In the genomic region with DNA sequence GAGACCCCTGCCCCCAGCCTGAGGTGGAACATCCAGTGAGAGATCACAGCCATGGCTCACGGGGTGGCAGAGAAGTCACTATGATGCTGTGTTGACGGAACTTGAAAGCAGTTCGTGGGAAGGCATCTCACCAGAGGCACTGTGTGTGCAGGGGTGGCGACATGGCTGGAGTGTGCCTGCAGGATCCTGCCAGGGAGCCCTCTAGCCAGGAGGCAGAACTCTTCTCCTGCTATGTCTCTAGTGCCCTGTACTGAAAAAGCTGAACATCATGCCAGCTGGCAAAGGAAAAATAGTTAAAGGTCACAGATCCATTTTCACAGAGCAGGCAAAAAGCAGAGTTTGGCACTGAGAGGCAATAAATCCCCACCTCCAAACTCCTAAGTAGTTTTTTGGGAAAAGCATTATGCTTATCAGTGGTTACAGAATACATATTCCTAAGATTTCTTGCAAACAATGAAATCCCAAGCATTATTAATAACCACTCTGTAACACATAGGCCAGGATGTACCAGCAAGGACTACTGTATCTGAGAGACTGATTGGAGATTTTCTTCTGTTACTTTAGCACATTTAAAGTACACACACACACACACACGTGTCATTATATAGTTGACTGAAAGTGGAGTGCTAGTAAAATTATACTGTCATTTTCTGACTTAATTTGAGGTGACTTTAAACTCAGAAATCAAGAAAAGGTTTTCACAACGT, we compare ENCODE assay signal across 14 cellular contexts. TPM values are rescaled to one million over a fixed set of nuclear protein-coding genes. Genes with fewer than 3 reads are reported as not detected.
A peak's percentile ranks its signal among the peaks of the same experiment; 100 is the strongest.
DNase-seq lines count a peak whose midpoint lies in the region; ATAC-seq, FAIRE-seq and TF ChIP-seq lines count a peak whose summit lies in the region.
"Had no signal": no experiment of that assay in that cellular context is flagged by ENCODE, and none has a peak within 500 bp of the region (broad histone marks: within the 10 kb centered on the region; RNA-seq: fewer than 3 reads in every experiment).

No MANE protein-coding gene starts in this region.

- H3K27ac ChIP-seq in liver (ENCODE audit: low read depth in 1 of 2, low read length in 2 of 2) (no peak overlapping the region), HepG2 (ENCODE audit: extremely low read length, insufficient read depth, low read length) (no peak overlapping the region), adrenal gland (no peak overlapping the region), mesendoderm (ENCODE audit: low read depth, low read length) (no peak overlapping the region), RWPE1 (no peak overlapping the region)
- H3K27ac ChIP-seq: BLaER1, epithelial cell of prostate had no signal

- H3K36me3 ChIP-seq in liver (ENCODE audit: control insufficient read depth in 4 of 4, insufficient read depth in 3 of 4, low read depth in 1 of 4, low read length in 3 of 4) = no peaks in the 10 kb centered on the region
- no peaks in the 10 kb centered on the region for H3K36me3 ChIP-seq in HepG2 (replicated peaks in 1 of 2; ENCODE audit: control insufficient read depth in 1 of 2, insufficient read depth in 2 of 2, low read length in 2 of 2)
- no peaks in the 10 kb centered on the region for H3K36me3 ChIP-seq in adrenal gland (replicated peaks in 1 of 2)
- no peaks in the 10 kb centered on the region for H3K36me3 ChIP-seq in mesendoderm (ENCODE audit: control insufficient read depth, insufficient read depth, low read length)
- H3K36me3 ChIP-seq: ascending aorta had no signal

- peaks cover 16% of the 10 kb centered on the region for H3K4me1 Mint-ChIP-seq in T-helper 2 cell treated with Interferon-gamma antibody and Interleukin-4, amounts not matched to agents 5 μg/mL and 100 μg/mL, for 36 hours (ENCODE audit: low read depth)

- H4K20me1 ChIP-seq in HepG2 (ENCODE audit: insufficient read depth, low read length) = no peaks in the 10 kb centered on the region

- H3K79me2 ChIP-seq in HepG2 (ENCODE audit: insufficient read depth, low read length) = no peaks in the 10 kb centered on the region
- H3K79me2 ChIP-seq in mesendoderm (ENCODE audit: control insufficient read depth, insufficient read depth, low read length) = peaks cover 3% of the 10 kb centered on the region

- TF ChIP-seq EP300 in HepG2 (IDR thresholded peaks at IDR 0.05; ENCODE audit: low read depth in 2 of 2, low read length in 2 of 2) = no peak
- no peak for TF ChIP-seq EP300 in HepG2 (CRISPR knock-in tag; IDR thresholded peaks at IDR 0.05; ENCODE audit: borderline replicate concordance)

- H2AFZ ChIP-seq in HepG2 (ENCODE audit: low read length) = no peak overlapping the region

- no peak overlapping the region for H3K9ac ChIP-seq in liver (ENCODE audit: low read depth in 1 of 2, low read length in 2 of 2)
- H3K9ac ChIP-seq in HepG2 (ENCODE audit: insufficient read depth, low read depth, low read length) = no peak overlapping the region
- no peak overlapping the region for H3K9ac ChIP-seq in mesendoderm (ENCODE audit: low read length)
- H3K9ac ChIP-seq: BLaER1 had no signal

- H3K79me1 ChIP-seq in mesendoderm (ENCODE audit: low read length) = peaks cover 11% of the 10 kb centered on the region

- H3K4me3 ChIP-seq in liver (ENCODE audit: low read depth in 1 of 3, low read length in 3 of 3) (no peak overlapping the region), HepG2 (replicated peaks in 1 of 3; ENCODE audit: insufficient read depth in 1 of 3, low read depth in 2 of 3, low read length in 3 of 3) (no peak overlapping the region), adrenal gland (no peak overlapping the region), mesendoderm (ENCODE audit: low read length) (no peak overlapping the region)
- H3K4me3 ChIP-seq: ascending aorta, BLaER1 had no signal

- no peaks in the 10 kb centered on the region for H3K27me3 ChIP-seq in liver (ENCODE audit: control insufficient read depth in 4 of 4, insufficient read depth in 4 of 4, low read length in 3 of 4)
- H3K27me3 ChIP-seq in HepG2 (ENCODE audit: control insufficient read depth in 1 of 2, insufficient read depth in 2 of 2, low read length in 2 of 2) = no peaks in the 10 kb centered on the region
- no peaks in the 10 kb centered on the region for H3K27me3 ChIP-seq in adrenal gland
- H3K27me3 ChIP-seq in mesendoderm (ENCODE audit: insufficient read depth, low read length, poor library complexity) = no peaks in the 10 kb centered on the region
- H3K27me3 ChIP-seq: ascending aorta, BLaER1 had no signal

- H2BK5ac ChIP-seq in mesendoderm (ENCODE audit: low read length) = no peak overlapping the region

- FAIRE-seq in HepG2 (lab: Jason Lieb, UNC) (no peak), urothelium cell line (lab: Jason Lieb, UNC) (peak; percentile 73)
- FAIRE-seq: keratinocyte, RCC 7860 had no signal

- no peaks in the 10 kb centered on the region for H3K9me3 Mint-ChIP-seq in T-helper 2 cell treated with Interferon-gamma antibody and Interleukin-4, amounts not matched to agents 5 μg/mL and 100 μg/mL, for 36 hours

- no peak overlapping the region for H3K18ac ChIP-seq in mesendoderm (ENCODE audit: low read length)

- TF ChIP-seq POLR2A in HepG2 (IDR thresholded peaks at IDR 0.05; ENCODE audit: insufficient read depth in 1 of 2, low read depth in 2 of 2, low read length in 2 of 2) (no peak), adrenal gland (IDR thresholded peaks at IDR 0.05) (no peak)

- H3K4me1 ChIP-seq in liver (ENCODE audit: control insufficient read depth in 4 of 4, insufficient read depth in 4 of 4, low read length in 3 of 4) = peaks cover 9 to 28% (median 20%) of the 10 kb centered on the region in 4 donors
- H3K4me1 ChIP-seq in HepG2 (ENCODE audit: insufficient read depth, low read length) = no peaks in the 10 kb centered on the region
- H3K4me1 ChIP-seq in adrenal gland (replicated peaks in 1 of 2) = peaks cover 0 to 15% of the 10 kb centered on the region in 2 donors
- H3K4me1 ChIP-seq in mesendoderm (ENCODE audit: control insufficient read depth, low read depth, low read length) = peaks cover 5% of the 10 kb centered on the region

- no peak overlapping the region for H3K4me3 Mint-ChIP-seq in T-helper 2 cell treated with Interferon-gamma antibody and Interleukin-4, amounts not matched to agents 5 μg/mL and 100 μg/mL, for 36 hours

- 41% methylated on average over 6 of the region's 6 CpGs for WGBS in liver
- WGBS in HepG2 (ENCODE audit: low lambda C conversion rate) = 88% methylated on average over 6 of the region's 6 CpGs
- WGBS in adrenal gland, 4 donors = 53 to 70% (median 62%) methylated on average over 6 of the region's 6 CpGs
- no CpG with 5 or more reads among the region's 6 CpGs for WGBS in mesendoderm (ENCODE audit: extremely low coverage, insufficient coverage, low lambda C conversion rate)

- no peak overlapping the region for H3K56ac ChIP-seq in mesendoderm (ENCODE audit: low read length)

- H3K4ac ChIP-seq in mesendoderm (ENCODE audit: low read depth, low read length) = no peak overlapping the region

- H2BK15ac ChIP-seq in mesendoderm (replicated peaks; ENCODE audit: low read depth) = no peak overlapping the region

- in situ Hi-C loops in HepG2 (cut with HindIII; ENCODE audit: extremely low pct_ligation_motif_present, low pct_unique_long_range_greater_than_20kb) = no loop called here

- CTCF ChIA-PET in HepG2 (lab: Yijun Ruan, JAX; ENCODE audit: low intra/inter-chr PET ratio, low total read pairs) (no interaction called here), RWPE1 (lab: Yijun Ruan, JAX) (interaction anchor here (0.7 kb wide), 1 partner anchor 475 kb away, joined by 3 read pairs; no protein-coding TSS in a partner anchor)

- ATAC-seq in HepG2 = no peak

- H2AK5ac ChIP-seq in mesendoderm (ENCODE audit: low read length) = no peak overlapping the region

- DNase-seq in HepG2 (ENCODE audit: low spot score) (no peak), adrenal gland (peak in 6 of 7 donors; percentile 12 to 59 (median 30)), mesendoderm (peak; percentile 10), urothelium cell line (ENCODE audit: low spot score) (no peak), RWPE1 (ENCODE audit: low spot score) (no peak), epidermal melanocyte (ENCODE audit: insufficient read length, low spot score) (no peak)
- DNase-seq in T-helper 2 cell treated with Interferon-gamma antibody and Interleukin-4, amounts not matched to agents 5 μg/mL and 100 μg/mL, for 36 hours (ENCODE audit: low spot score) = no peak
- DNase-seq: NCI-H1105 treated with DMSO at 0.1 percent for 48 hours had no signal

- POLR2A ChIA-PET in HepG2 (lab: Yijun Ruan, JAX) = no interaction called here
- POLR2A ChIA-PET in RWPE1 (lab: Yijun Ruan, JAX; ENCODE audit: low non-redundant PET) = no interaction called here

- H3K23ac ChIP-seq in mesendoderm (ENCODE audit: low read length) = no peak overlapping the region

- no peaks in the 10 kb centered on the region for H3K36me3 Mint-ChIP-seq in T-helper 2 cell treated with Interferon-gamma antibody and Interleukin-4, amounts not matched to agents 5 μg/mL and 100 μg/mL, for 36 hours (ENCODE audit: low read depth)

- H3K9me3 ChIP-seq in liver (ENCODE audit: control insufficient read depth in 4 of 4, low read length in 3 of 4) (no peaks in the 10 kb centered on the region), HepG2 (ENCODE audit: low read length) (no peaks in the 10 kb centered on the region), adrenal gland (replicated peaks in 1 of 3) (no peaks in the 10 kb centered on the region)
- H3K9me3 ChIP-seq: ascending aorta had no signal

- H4K8ac ChIP-seq in mesendoderm (ENCODE audit: low read depth, low read length) = no peak overlapping the region

- intact Hi-C loops in HepG2 (cut with micrococcal nuclease; ENCODE audit: unreplicated experiment) = no loop called here
- intact Hi-C loops in adrenal gland (cut with DNase I) = no loop called here

- no peaks in the 10 kb centered on the region for H3K27me3 Mint-ChIP-seq in T-helper 2 cell treated with Interferon-gamma antibody and Interleukin-4, amounts not matched to agents 5 μg/mL and 100 μg/mL, for 36 hours (ENCODE audit: low read depth)

- no TSS peak for BruUV-seq in HepG2 (replicated peaks; lab: Mats Ljungman, UMichigan)

- no peak overlapping the region for H4K5ac ChIP-seq in mesendoderm (ENCODE audit: low read length)

- no peak overlapping the region for H3K4me2 ChIP-seq in HepG2 (ENCODE audit: low read depth, low read length)
- H3K4me2 ChIP-seq in mesendoderm (ENCODE audit: low read length) = no peak overlapping the region
- H3K4me2 ChIP-seq: BLaER1 had no signal

- TF ChIP-seq RAD21 in liver (IDR thresholded peaks at IDR 0.05) (peak; percentile 33 to 49), HepG2 (CRISPR knock-in tag; IDR thresholded peaks at IDR 0.05) (no peak)

- no peak overlapping the region for H3K27ac Mint-ChIP-seq in T-helper 2 cell treated with Interferon-gamma antibody and Interleukin-4, amounts not matched to agents 5 μg/mL and 100 μg/mL, for 36 hours

- H2BK120ac ChIP-seq in mesendoderm (ENCODE audit: low read depth, low read length) = no peak overlapping the region

- no peak for TF ChIP-seq CTCF in liver (IDR thresholded peaks at IDR 0.05; ENCODE audit: low read depth, low read length, missing input control)
- no peak for TF ChIP-seq CTCF in HepG2 (CRISPR knock-in tag; IDR thresholded peaks at IDR 0.05)
- no peak for TF ChIP-seq CTCF in adrenal gland (IDR thresholded peaks at IDR 0.05)
- TF ChIP-seq CTCF in RWPE1 (conservative IDR thresholded peaks at IDR 0.05; ENCODE audit: low read depth) = no peak

RNA-seq across cellular contexts. Expression of a gene that starts 36.8 kb away (rescaled TPM):
- total RNA-seq in liver (1 to 10 TPM; 4.3 to 7.7 TPM), HepG2 (2016; rRNA removed; fragmentation: Illumina TruSeq; extraction: Trizol) (4.7 and 4.9 TPM in 2 replicates), adrenal gland (10 to 100 TPM in 6 of 8 donors, 1 to 10 TPM in 2; 5.1 to 18.7 (median 11.9) TPM)
- polyA plus RNA-seq in liver (1 to 10 TPM; 1.3 to 1.5 TPM), HepG2 (2011; rRNA removed) (0.61 and 0.66 TPM in 2 replicates), adrenal gland (10 to 100 TPM in 1 of 3 donors, 1 to 10 TPM in 2; 3.8 to 10.9 (median 5.2) TPM)
- 11.1 and 13.2 TPM in 2 replicates for total RNA-seq in HepG2 (2016; cell fraction: cytosol; rRNA removed; fragmentation: Illumina TruSeq; extraction: Trizol; ENCODE audit: low read depth)
- total RNA-seq in HepG2 (2016; cell fraction: insoluble cytoplasmic fraction; rRNA removed; fragmentation: Illumina TruSeq; extraction: Trizol) = 3.2 TPM in 2 replicates
- 2.2 and 2.9 TPM in 2 replicates for total RNA-seq in HepG2 (2016; cell fraction: membrane; rRNA removed; fragmentation: Illumina TruSeq; extraction: Trizol)
- total RNA-seq in HepG2 (2016; cell fraction: nucleus; rRNA removed; fragmentation: Illumina TruSeq; extraction: Trizol) = 7.0 and 9.7 TPM in 2 replicates
- polyA plus RNA-seq in HepG2 (2011; cell fraction: cytosol; rRNA removed) = 0.35 and 0.46 TPM in 2 replicates
- polyA plus RNA-seq in HepG2 (2011; cell fraction: nucleus; rRNA removed) = 3.4 and 4.2 TPM in 2 replicates
- 3.6 and 4.0 TPM in 2 replicates for polyA plus RNA-seq in HepG2 (2012)
- 0.14 and 0.17 TPM in 2 replicates for polyA plus RNA-seq in HepG2 (2016; cell fraction: cytosol; fragmentation: Illumina TruSeq; extraction: Trizol; ENCODE audit: low read depth)
- 2.5 and 3.2 TPM in 2 replicates for polyA plus RNA-seq in HepG2 (2016; cell fraction: insoluble cytoplasmic fraction; fragmentation: Illumina TruSeq; extraction: Trizol; ENCODE audit: low read depth)
- polyA plus RNA-seq in HepG2 (2016; cell fraction: membrane; fragmentation: Illumina TruSeq; extraction: Trizol; ENCODE audit: low read depth) = 0.18 and 0.30 TPM in 2 replicates
- 10.3 and 10.4 TPM in 2 replicates for polyA plus RNA-seq in HepG2 (2016; cell fraction: nucleus; fragmentation: Illumina TruSeq; extraction: Trizol; ENCODE audit: insufficient read depth, low read depth)
- 4.5 and 10.3 TPM in 2 replicates for polyA minus RNA-seq in HepG2 (2011; rRNA and poly(A)+ RNA removed; ENCODE audit: low replicate concordance)
- 2.3 and 2.8 TPM in 2 replicates for polyA minus RNA-seq in HepG2 (2011; cell fraction: cytosol; rRNA and poly(A)+ RNA removed)
- 6.7 and 7.3 TPM in 2 replicates for polyA minus RNA-seq in HepG2 (2011; cell fraction: nucleus; rRNA and poly(A)+ RNA removed)
- polyA plus RNA-seq in mesendoderm (2013, experiment 1 of 2) = 3.7 TPM
- polyA plus RNA-seq in mesendoderm (2013, experiment 2 of 2) = 3.7 TPM

Comparison
In these comparisons a context has a peak if more than half of its experiments do, and no peak if none do; other contexts are left out.
1. DNase-seq: peak in adrenal gland (6 of 7) and mesendoderm (single experiment); none in HepG2 (single experiment), urothelium cell line (single experiment), RWPE1 (single experiment), epidermal melanocyte (single experiment) and T-helper 2 cell treated with Interferon-gamma antibody and Interleukin-4, amounts not matched to agents 5 μg/mL and 100 μg/mL, for 36 hours (single experiment).